ENCODE assay signal across 1 cellular context in genomic region chr2:218964041-218964771, GRCh38.
TF ChIP-seq lines count a peak whose summit lies in the region.

No MANE protein-coding gene starts in this region.

TF ChIP-seq in K562, 482 proteins besides CTCF, POLR2A, EP300 and RAD21 (continued from another document and continues in another):
- 0 out of 4 replicates have a peak, but pooled peaks have one; percentile 18 to 40 for TF ChIP-seq MNT (conservative IDR thresholded peaks at IDR 0.05)
- no peak for TF ChIP-seq ZNF785 (CRISPR knock-in tag; IDR thresholded peaks at IDR 0.05)
- peak; percentile 95 for TF ChIP-seq NFE2 (IDR thresholded peaks at IDR 0.05; ENCODE audit: low read depth)
- TF ChIP-seq ILF3 (IDR thresholded peaks at IDR 0.05; ENCODE audit: borderline replicate concordance) = no peak
- peak in 1 of 2 experiments; percentile 28; a peak in 1 of 4 replicates for TF ChIP-seq KDM1A (IDR thresholded peaks at IDR 0.05)
- TF ChIP-seq NFIC (IDR thresholded peaks at IDR 0.05) = 0 out of 2 replicates have a peak, but pooled peaks have one; percentile 15
- peak; percentile 63 for TF ChIP-seq CBFA2T2 (conservative IDR thresholded peaks at IDR 0.05)
- TF ChIP-seq TOE1 (IDR thresholded peaks at IDR 0.05; ENCODE audit: borderline replicate concordance) = no peak
- no peak for TF ChIP-seq TOE1 (CRISPR knock-in tag; IDR thresholded peaks at IDR 0.05; ENCODE audit: borderline replicate concordance, low read depth)
- no peak for TF ChIP-seq SLC30A9 (CRISPR knock-in tag; IDR thresholded peaks at IDR 0.05)
- 0 out of 2 replicates have a peak, but pooled peaks have one; percentile 21 for TF ChIP-seq CTBP1 (IDR thresholded peaks at IDR 0.05; ENCODE audit: borderline replicate concordance)
- TF ChIP-seq BACH1 (tag; IDR thresholded peaks at IDR 0.05) = peak; percentile 96
- TF ChIP-seq NCOA6 (IDR thresholded peaks at IDR 0.05) = no peak
- peak; percentile 43; the same call in 1 of the 2 replicates for TF ChIP-seq USF1 (CRISPR knock-in tag; IDR thresholded peaks at IDR 0.05)
- TF ChIP-seq ZNF280A (IDR thresholded peaks at IDR 0.05; ENCODE audit: low read depth, partially characterized antibody) = no peak
- TF ChIP-seq MEIS2 (IDR thresholded peaks at IDR 0.05; ENCODE audit: partially characterized antibody) = peak; percentile 51
- TF ChIP-seq NRF1 (conservative IDR thresholded peaks at IDR 0.05 in 1 of 2, IDR thresholded peaks at IDR 0.05 in 1 of 2) = peak in 1 of 2 experiments; percentile 52; a peak in 2 of 4 replicates
- no peak for TF ChIP-seq STAT5A (IDR thresholded peaks at IDR 0.05; ENCODE audit: borderline replicate concordance, low read length)
- no peak for TF ChIP-seq RNF2 (IDR thresholded peaks at IDR 0.05)
- peak; percentile 40; the same call in 1 of the 2 replicates for TF ChIP-seq JUND (IDR thresholded peaks at IDR 0.05; ENCODE audit: borderline replicate concordance, low read depth, low read length)
- TF ChIP-seq JUND (tag; IDR thresholded peaks at IDR 0.05; ENCODE audit: borderline replicate concordance, low read depth, low read length) = peak; percentile 75; the same call in 2 of the 3 replicates
- TF ChIP-seq ZNF318 (IDR thresholded peaks at IDR 0.05; ENCODE audit: borderline replicate concordance in 1 of 2, low read depth in 1 of 2) = peak in 1 of 2 experiments; percentile 73; a peak in 2 of 4 replicates
- TF ChIP-seq, protein P1, sequence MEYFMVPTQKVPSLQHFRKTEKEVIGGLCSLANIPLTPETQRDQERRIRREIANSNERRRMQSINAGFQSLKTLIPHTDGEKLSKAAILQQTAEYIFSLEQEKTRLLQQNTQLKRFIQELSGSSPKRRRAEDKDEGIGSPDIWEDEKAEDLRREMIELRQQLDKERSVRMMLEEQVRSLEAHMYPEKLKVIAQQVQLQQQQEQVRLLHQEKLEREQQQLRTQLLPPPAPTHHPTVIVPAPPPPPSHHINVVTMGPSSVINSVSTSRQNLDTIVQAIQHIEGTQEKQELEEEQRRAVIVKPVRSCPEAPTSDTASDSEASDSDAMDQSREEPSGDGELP (CRISPR knock-in tag; IDR thresholded peaks at IDR 0.05; ENCODE audit: borderline replicate concordance) = peak; percentile 93
- TF ChIP-seq ZZZ3 (IDR thresholded peaks at IDR 0.05) = no peak
- TF ChIP-seq ZNF586 (CRISPR knock-in tag; conservative IDR thresholded peaks at IDR 0.05) = no peak
- no peak for TF ChIP-seq NR2C2 (CRISPR knock-in tag; IDR thresholded peaks at IDR 0.05)
- TF ChIP-seq NR2C2 (tag; IDR thresholded peaks at IDR 0.05) = peak; percentile 22; the same call in 1 of the 2 replicates
- TF ChIP-seq ATF1 (CRISPR knock-in tag; IDR thresholded peaks at IDR 0.05) = no peak
- TF ChIP-seq ATF1 (tag; IDR thresholded peaks at IDR 0.05) = 0 out of 2 replicates have a peak, but pooled peaks have one; percentile 21
- peak; percentile 83 for TF ChIP-seq RFX1 (IDR thresholded peaks at IDR 0.05)
- TF ChIP-seq THAP7 (CRISPR knock-in tag; IDR thresholded peaks at IDR 0.05) = no peak
- no peak for TF ChIP-seq TAL1 (IDR thresholded peaks at IDR 0.05)
- no peak for TF ChIP-seq GATAD2B (IDR thresholded peaks at IDR 0.05; ENCODE audit: borderline replicate concordance)
- peak; percentile 56; the same call in 1 of the 2 replicates for TF ChIP-seq SMARCA4 (IDR thresholded peaks at IDR 0.05)
- peak; percentile 54 for TF ChIP-seq ATF3 (IDR thresholded peaks at IDR 0.05)
- no peak for TF ChIP-seq ATF3 (CRISPR knock-in tag; conservative IDR thresholded peaks at IDR 0.05)
- peak in 1 of 2 experiments; percentile 48; a peak in 2 of 4 replicates for TF ChIP-seq HDAC1 (IDR thresholded peaks at IDR 0.05)
- TF ChIP-seq RCOR1 (IDR thresholded peaks at IDR 0.05; ENCODE audit: borderline replicate concordance in 1 of 2, low read depth in 2 of 2, low read length in 2 of 2) = peak in 1 of 2 experiments; percentile 54; a peak in 1 of 4 replicates
- no peak for TF ChIP-seq CEBPB (tag; IDR thresholded peaks at IDR 0.05)
- TF ChIP-seq ZFP36 (IDR thresholded peaks at IDR 0.05; ENCODE audit: low read depth, low read length, partially characterized antibody) = no peak
- TF ChIP-seq CBFA2T3 (IDR thresholded peaks at IDR 0.05) = peak; percentile 75
- peak; percentile 55 for TF ChIP-seq PKNOX1 (IDR thresholded peaks at IDR 0.05)
- TF ChIP-seq PRMT5 (CRISPR knock-in tag; IDR thresholded peaks at IDR 0.05) = no peak
- TF ChIP-seq DPF2 (IDR thresholded peaks at IDR 0.05) = peak; percentile 41; the same call in 1 of the 2 replicates
- no peak for TF ChIP-seq MTA3 (IDR thresholded peaks at IDR 0.05; ENCODE audit: borderline replicate concordance)
- TF ChIP-seq, protein P2, sequence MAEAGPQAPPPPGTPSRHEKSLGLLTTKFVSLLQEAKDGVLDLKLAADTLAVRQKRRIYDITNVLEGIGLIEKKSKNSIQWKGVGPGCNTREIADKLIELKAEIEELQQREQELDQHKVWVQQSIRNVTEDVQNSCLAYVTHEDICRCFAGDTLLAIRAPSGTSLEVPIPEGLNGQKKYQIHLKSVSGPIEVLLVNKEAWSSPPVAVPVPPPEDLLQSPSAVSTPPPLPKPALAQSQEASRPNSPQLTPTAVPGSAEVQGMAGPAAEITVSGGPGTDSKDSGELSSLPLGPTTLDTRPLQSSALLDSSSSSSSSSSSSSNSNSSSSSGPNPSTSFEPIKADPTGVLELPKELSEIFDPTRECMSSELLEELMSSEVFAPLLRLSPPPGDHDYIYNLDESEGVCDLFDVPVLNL (CRISPR knock-in tag; IDR thresholded peaks at IDR 0.05; ENCODE audit: low read depth) = no peak
- no peak for TF ChIP-seq KLF13 (tag; IDR thresholded peaks at IDR 0.05; ENCODE audit: borderline replicate concordance, low read depth)
- TF ChIP-seq SIN3A (IDR thresholded peaks at IDR 0.05; ENCODE audit: borderline replicate concordance in 2 of 2, control insufficient read depth in 1 of 2, low read depth in 2 of 2, low read length in 2 of 2) = no peak
- TF ChIP-seq, protein P3, sequence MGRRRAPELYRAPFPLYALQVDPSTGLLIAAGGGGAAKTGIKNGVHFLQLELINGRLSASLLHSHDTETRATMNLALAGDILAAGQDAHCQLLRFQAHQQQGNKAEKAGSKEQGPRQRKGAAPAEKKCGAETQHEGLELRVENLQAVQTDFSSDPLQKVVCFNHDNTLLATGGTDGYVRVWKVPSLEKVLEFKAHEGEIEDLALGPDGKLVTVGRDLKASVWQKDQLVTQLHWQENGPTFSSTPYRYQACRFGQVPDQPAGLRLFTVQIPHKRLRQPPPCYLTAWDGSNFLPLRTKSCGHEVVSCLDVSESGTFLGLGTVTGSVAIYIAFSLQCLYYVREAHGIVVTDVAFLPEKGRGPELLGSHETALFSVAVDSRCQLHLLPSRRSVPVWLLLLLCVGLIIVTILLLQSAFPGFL (CRISPR knock-in tag; IDR thresholded peaks at IDR 0.05) = no peak
- no peak for TF ChIP-seq PTTG1 (tag; IDR thresholded peaks at IDR 0.05; ENCODE audit: low read depth)
- no peak for TF ChIP-seq CBX3 (IDR thresholded peaks at IDR 0.05; ENCODE audit: borderline replicate concordance in 1 of 2, low read length in 2 of 2)
- no peak for TF ChIP-seq SIN3B (IDR thresholded peaks at IDR 0.05; ENCODE audit: low read depth)
